Comparison of ENCODE assay signal across 15 cellular contexts in the genomic region with DNA sequence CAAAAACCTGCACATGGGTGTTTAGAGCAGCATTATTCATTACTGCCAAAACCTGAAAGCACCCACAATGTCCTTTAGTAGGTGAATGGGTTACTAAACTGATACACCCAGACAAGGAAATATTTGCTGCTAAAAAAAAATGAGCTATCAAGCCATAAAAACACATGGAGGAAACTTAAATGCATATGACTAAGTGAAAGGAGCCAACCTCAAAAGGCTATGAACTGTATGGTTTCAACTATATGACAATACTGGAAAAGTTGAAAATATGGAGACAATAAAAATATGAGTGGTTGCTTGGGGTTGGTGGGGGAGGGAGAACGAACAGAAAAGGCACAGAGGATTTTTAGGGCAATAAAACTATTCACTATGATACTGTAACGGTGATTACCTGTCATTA.
DNase-seq lines count a peak whose midpoint lies in the region; ATAC-seq and TF ChIP-seq lines count a peak whose summit lies in the region.
"Had no signal": no experiment of that assay in that cellular context is flagged by ENCODE, and none has a peak within 500 bp of the region (broad histone marks: within the 10 kb centered on the region; RNA-seq: fewer than 3 reads in every experiment).

No MANE protein-coding gene starts in this region.

- H3F3A ChIP-seq in SK-N-SH (replicated peaks; ENCODE audit: insufficient read depth): peaks cover 38% of the 10 kb centered on the region
- no peaks in the 10 kb centered on the region for H3F3A ChIP-seq in OCI-LY1 (ENCODE audit: insufficient read depth, low read length)

- no peak for DNase-seq in SK-N-SH
- DNase-seq in coronary artery (ENCODE audit: low spot score): no peak
- DNase-seq in NCI-H345 treated with DMSO at 0.1 percent for 48 hours (lab: John Stamatoyannopoulos, UW; ENCODE audit: unreplicated experiment): no peak
- DNase-seq in left lobe of liver (ENCODE audit: low spot score): no peak
- DNase-seq: 8988T; CD8-positive, alpha-beta T cell; cerebellar nuclear complex; NCI-H1436; NCI-H510A; stimulated activated CD4-positive, alpha-beta T cell treated with anti-CD3 and anti-CD28 coated beads, Interleukin-12 subunit alpha, Interleukin-12 subunit beta, amount 100 ng/mL, for 4 hours had no signal

- H4K20me1 ChIP-seq in SK-N-SH (ENCODE audit: insufficient read depth) (no peaks in the 10 kb centered on the region), OCI-LY1 (ENCODE audit: insufficient read depth, low read length) (no peaks in the 10 kb centered on the region)

- 91% methylated on average over 2 of the region's 2 CpGs for WGBS in SK-N-SH (ENCODE audit: low lambda C conversion rate)

- H3K27me3 ChIP-seq in SK-N-SH (ENCODE audit: insufficient read depth) (no peaks in the 10 kb centered on the region), OCI-LY1 (ENCODE audit: insufficient read depth, low read length) (no peaks in the 10 kb centered on the region), skeletal muscle satellite cell (ENCODE audit: control insufficient read depth, insufficient read depth, low read length) (no peaks in the 10 kb centered on the region)

- no peaks in the 10 kb centered on the region for H3K9me2 ChIP-seq in SK-N-SH
- no peaks in the 10 kb centered on the region for H3K9me2 ChIP-seq in OCI-LY1 (ENCODE audit: low read depth, low read length)

- no peak for TF ChIP-seq RAD21 in SK-N-SH (IDR thresholded peaks at IDR 0.05; ENCODE audit: low read length)

- H3K4me3 ChIP-seq in SK-N-SH (ENCODE audit: low read depth in 2 of 2, low read length in 1 of 2) (no peak overlapping the region), OCI-LY1 (ENCODE audit: low read depth, low read length, poor library complexity, severe bottlenecking) (no peak overlapping the region), coronary artery (no peak overlapping the region), skeletal muscle satellite cell (ENCODE audit: low read length) (peak overlapping the region; percentile 13)

- CTCF ChIA-PET in SK-N-SH (lab: Yijun Ruan, JAX): interaction anchor here (0.9 to 1.2 kb wide), 2 partner anchors 25 to 126 kb away, joined by 3 read pairs; no protein-coding TSS in a partner anchor

- no peak for TF ChIP-seq EP300 in SK-N-SH (IDR thresholded peaks at IDR 0.05; ENCODE audit: borderline replicate concordance in 1 of 2, low read depth in 1 of 2, low read length in 1 of 2)

- H3K4me1 ChIP-seq in SK-N-SH (ENCODE audit: control insufficient read depth in 1 of 2, insufficient read depth in 2 of 2, low read depth in 1 of 2, low read length in 1 of 2): peaks cover 20 to 24% of the 10 kb centered on the region in 2 experiments
- H3K4me1 ChIP-seq in OCI-LY1 (ENCODE audit: insufficient read depth, low read length, severe bottlenecking): peaks cover 14% of the 10 kb centered on the region
- peaks cover 61% of the 10 kb centered on the region for H3K4me1 ChIP-seq in skeletal muscle satellite cell (ENCODE audit: control insufficient read depth, insufficient read depth, low read length)

- H3K9me3 ChIP-seq in SK-N-SH (no peaks in the 10 kb centered on the region), OCI-LY1 (ENCODE audit: low read length) (peaks cover 5% of the 10 kb centered on the region; the same call in 1 of the 2 replicates), skeletal muscle satellite cell (replicated peaks; ENCODE audit: low read length) (no peaks in the 10 kb centered on the region)

- H3K36me3 ChIP-seq in SK-N-SH (replicated peaks in 1 of 2; ENCODE audit: control insufficient read depth in 1 of 2, insufficient read depth in 2 of 2, low read length in 1 of 2) (peaks cover 65 to 91% of the 10 kb centered on the region in 2 experiments), OCI-LY1 (ENCODE audit: insufficient read depth, low read length) (peaks cover 100% of the 10 kb centered on the region), skeletal muscle satellite cell (ENCODE audit: insufficient read depth, low read length) (peaks cover 81% of the 10 kb centered on the region)

- TF ChIP-seq CTCF in SK-N-SH (IDR thresholded peaks at IDR 0.05) (no peak), OCI-LY1 (IDR thresholded peaks at IDR 0.05; ENCODE audit: low read length) (no peak), coronary artery (IDR thresholded peaks at IDR 0.05) (no peak)

- H3K79me2 ChIP-seq in SK-N-SH (ENCODE audit: insufficient read depth) (no peaks in the 10 kb centered on the region), OCI-LY1 (ENCODE audit: insufficient read depth, low read length) (no peaks in the 10 kb centered on the region)
- H3K79me2 ChIP-seq: parathyroid adenoma had no signal

- H3K27ac ChIP-seq in SK-N-SH (ENCODE audit: low read depth in 2 of 2, low read length in 1 of 2): peak overlapping the region; percentile 1 to 91; a peak in 3 of 4 replicates
- H3K27ac ChIP-seq in OCI-LY1 (ENCODE audit: low read depth, low read length, poor library complexity, severe bottlenecking): peak overlapping the region; percentile 61
- H3K27ac ChIP-seq in coronary artery: peak overlapping the region; percentile 43 to 81
- H3K27ac ChIP-seq: parathyroid adenoma had no signal

- no peak for ATAC-seq in SK-N-SH treated with all-trans-retinoic acid at 6 μM for 48 hours
- ATAC-seq in HG02884 (IDR thresholded peaks at IDR 0.05; ENCODE audit: unreplicated experiment): no peak
- ATAC-seq in left lobe of liver: no peak
- ATAC-seq: CD8-positive, alpha-beta T cell had no signal

- H3K4me2 ChIP-seq in SK-N-SH (peak overlapping the region; percentile 44), OCI-LY1 (ENCODE audit: low read length) (0 out of 2 replicates have a peak overlapping the region, but pooled peaks have one; percentile 31), skeletal muscle satellite cell (ENCODE audit: low read length) (peak overlapping the region; percentile 40)

- POLR2A ChIA-PET in SK-N-SH (lab: Yijun Ruan, JAX): no interaction called here

- H2AFZ ChIP-seq in SK-N-SH (ENCODE audit: low read depth) (no peak overlapping the region), OCI-LY1 (ENCODE audit: low read length) (no peak overlapping the region)
- H2AFZ ChIP-seq: parathyroid adenoma had no signal

- H3K9ac ChIP-seq in SK-N-SH (no peak overlapping the region; the same call in 1 of the 2 replicates), OCI-LY1 (ENCODE audit: low read length) (no peak overlapping the region), skeletal muscle satellite cell (ENCODE audit: low read depth, low read length) (peak overlapping the region; percentile 9)
- H3K9ac ChIP-seq: parathyroid adenoma had no signal

TF ChIP-seq in SK-N-SH, 30 proteins besides CTCF, POLR2A, EP300 and RAD21 (continues in another document):
- TF ChIP-seq RCOR1 (IDR thresholded peaks at IDR 0.05; ENCODE audit: low read length): no peak
- no peak for TF ChIP-seq RFX5 (IDR thresholded peaks at IDR 0.05; ENCODE audit: low read length)
- TF ChIP-seq, protein P1, sequence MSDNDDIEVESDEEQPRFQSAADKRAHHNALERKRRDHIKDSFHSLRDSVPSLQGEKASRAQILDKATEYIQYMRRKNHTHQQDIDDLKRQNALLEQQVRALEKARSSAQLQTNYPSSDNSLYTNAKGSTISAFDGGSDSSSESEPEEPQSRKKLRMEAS (IDR thresholded peaks at IDR 0.05; ENCODE audit: low read depth): no peak
- TF ChIP-seq JUND (IDR thresholded peaks at IDR 0.05): no peak
- no peak for TF ChIP-seq POLR2AphosphoS5 (IDR thresholded peaks at IDR 0.05; ENCODE audit: low read depth, low read length)
- no peak for TF ChIP-seq SIN3A (IDR thresholded peaks at IDR 0.05; ENCODE audit: borderline replicate concordance, low read depth, low read length)
- no peak for TF ChIP-seq EZH2phosphoT487 (IDR thresholded peaks at IDR 0.05; ENCODE audit: borderline replicate concordance, low read depth)
- TF ChIP-seq, protein P2, sequence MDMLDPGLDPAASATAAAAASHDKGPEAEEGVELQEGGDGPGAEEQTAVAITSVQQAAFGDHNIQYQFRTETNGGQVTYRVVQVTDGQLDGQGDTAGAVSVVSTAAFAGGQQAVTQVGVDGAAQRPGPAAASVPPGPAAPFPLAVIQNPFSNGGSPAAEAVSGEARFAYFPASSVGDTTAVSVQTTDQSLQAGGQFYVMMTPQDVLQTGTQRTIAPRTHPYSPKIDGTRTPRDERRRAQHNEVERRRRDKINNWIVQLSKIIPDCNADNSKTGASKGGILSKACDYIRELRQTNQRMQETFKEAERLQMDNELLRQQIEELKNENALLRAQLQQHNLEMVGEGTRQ (IDR thresholded peaks at IDR 0.05; ENCODE audit: borderline replicate concordance, low read depth, low read length): no peak
- TF ChIP-seq MXI1 (IDR thresholded peaks at IDR 0.05; ENCODE audit: low read depth, low read length): no peak
- TF ChIP-seq FOXM1 (IDR thresholded peaks at IDR 0.05; ENCODE audit: low read depth): no peak

TF ChIP-seq in SK-N-SH treated with all-trans-retinoic acid at 6 μM for 48 hours, 23 proteins besides CTCF, POLR2A, EP300 and RAD21 (continues in another document):
- TF ChIP-seq, protein P3, sequence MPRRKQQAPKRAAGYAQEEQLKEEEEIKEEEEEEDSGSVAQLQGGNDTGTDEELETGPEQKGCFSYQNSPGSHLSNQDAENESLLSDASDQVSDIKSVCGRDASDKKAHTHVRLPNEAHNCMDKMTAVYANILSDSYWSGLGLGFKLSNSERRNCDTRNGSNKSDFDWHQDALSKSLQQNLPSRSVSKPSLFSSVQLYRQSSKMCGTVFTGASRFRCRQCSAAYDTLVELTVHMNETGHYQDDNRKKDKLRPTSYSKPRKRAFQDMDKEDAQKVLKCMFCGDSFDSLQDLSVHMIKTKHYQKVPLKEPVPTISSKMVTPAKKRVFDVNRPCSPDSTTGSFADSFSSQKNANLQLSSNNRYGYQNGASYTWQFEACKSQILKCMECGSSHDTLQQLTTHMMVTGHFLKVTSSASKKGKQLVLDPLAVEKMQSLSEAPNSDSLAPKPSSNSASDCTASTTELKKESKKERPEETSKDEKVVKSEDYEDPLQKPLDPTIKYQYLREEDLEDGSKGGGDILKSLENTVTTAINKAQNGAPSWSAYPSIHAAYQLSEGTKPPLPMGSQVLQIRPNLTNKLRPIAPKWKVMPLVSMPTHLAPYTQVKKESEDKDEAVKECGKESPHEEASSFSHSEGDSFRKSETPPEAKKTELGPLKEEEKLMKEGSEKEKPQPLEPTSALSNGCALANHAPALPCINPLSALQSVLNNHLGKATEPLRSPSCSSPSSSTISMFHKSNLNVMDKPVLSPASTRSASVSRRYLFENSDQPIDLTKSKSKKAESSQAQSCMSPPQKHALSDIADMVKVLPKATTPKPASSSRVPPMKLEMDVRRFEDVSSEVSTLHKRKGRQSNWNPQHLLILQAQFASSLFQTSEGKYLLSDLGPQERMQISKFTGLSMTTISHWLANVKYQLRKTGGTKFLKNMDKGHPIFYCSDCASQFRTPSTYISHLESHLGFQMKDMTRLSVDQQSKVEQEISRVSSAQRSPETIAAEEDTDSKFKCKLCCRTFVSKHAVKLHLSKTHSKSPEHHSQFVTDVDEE (CRISPR knock-in tag; IDR thresholded peaks at IDR 0.05): no peak
- no peak for TF ChIP-seq ZNF8 (CRISPR knock-in tag; IDR thresholded peaks at IDR 0.05)
- TF ChIP-seq ARNTL (CRISPR knock-in tag; IDR thresholded peaks at IDR 0.05; ENCODE audit: borderline replicate concordance, low read depth): no peak
- TF ChIP-seq TCF4 (CRISPR knock-in tag; IDR thresholded peaks at IDR 0.05; ENCODE audit: borderline replicate concordance): no peak
